7 cellular contexts compared by ENCODE assay signal in genomic region chr10:102644066-102644645, GRCh38. TPM values are rescaled to one million over a fixed set of nuclear protein-coding genes. Genes with fewer than 3 reads are reported as not detected.
DNase-seq lines count a peak whose midpoint lies in the region; ATAC-seq and TF ChIP-seq lines count a peak whose summit lies in the region.

Gene TRIM8 (plus strand): TSS chr10:102644479. CDS start chr10:102644618, 139 bp downstream.

- H3K4me3 ChIP-seq in esophagus (ENCODE audit: low read depth in 1 of 2, low read length in 2 of 2): peak within 1 kb of the TSS; percentile 73 to 84
- H3K4me3 ChIP-seq in thoracic aorta: peak within 1 kb of the TSS; percentile 96

- WGBS in esophagus, 2 donors: 0 to 1% methylated on average over 41 to 80 of the region's 80 CpGs

- peak within 1 kb of the TSS; percentile 94 to 97 for H3K27ac ChIP-seq in esophagus (ENCODE audit: low read depth in 2 of 2, low read length in 1 of 2)
- H3K27ac ChIP-seq in thoracic aorta: peak within 1 kb of the TSS; percentile 99 to 100

- H3K27me3 ChIP-seq in esophagus (ENCODE audit: control insufficient read depth in 1 of 2, insufficient read depth in 2 of 2, low read length in 2 of 2): no peaks in the 10 kb centered on the region
- H3K27me3 ChIP-seq in thoracic aorta (replicated peaks; ENCODE audit: insufficient read depth): no peaks in the 10 kb centered on the region

- H3K4me1 ChIP-seq in esophagus (ENCODE audit: control insufficient read depth in 2 of 2, insufficient read depth in 2 of 2, low read length in 1 of 2) (peaks cover 16 to 29% of the 10 kb centered on the region in 2 donors), thoracic aorta (ENCODE audit: control insufficient read depth in 1 of 2, low read depth in 2 of 2) (peaks cover 29% of the 10 kb centered on the region in 2 donors)

- peak within 1 kb of the TSS; percentile 92 to 99 (median 97) for H3K27ac Mint-ChIP-seq in naive thymus-derived CD8-positive, alpha-beta T cell

- POLR2A ChIA-PET in naive thymus-derived CD8-positive, alpha-beta T cell (lab: Charles Lee): interaction anchor here (0.6 to 15.9 kb wide), 27 partner anchors 9 to 549 kb away, joined by 3 to 624 read pairs (median 6); partner anchors contain the start of genes ACTR1A, ARL3, C10orf95 and CNNM2

- H3K9me3 Mint-ChIP-seq in naive thymus-derived CD8-positive, alpha-beta T cell: no peaks in the 10 kb centered on the region

- no peak for TF ChIP-seq CTCF in thoracic aorta (IDR thresholded peaks at IDR 0.05)

- H3K36me3 ChIP-seq in esophagus (ENCODE audit: control insufficient read depth in 2 of 2, insufficient read depth in 2 of 2, low read length in 1 of 2) (peaks cover 0 to 7% of the 10 kb centered on the region in 2 donors), thoracic aorta (no peaks in the 10 kb centered on the region)

- peak within 1 kb of the TSS; percentile 92 to 99 (median 98) for H3K4me3 Mint-ChIP-seq in naive thymus-derived CD8-positive, alpha-beta T cell

- peaks cover 35 to 39% (median 36%) of the 10 kb centered on the region in 4 donors for H3K4me1 Mint-ChIP-seq in naive thymus-derived CD8-positive, alpha-beta T cell

- H3K9me3 ChIP-seq in esophagus (ENCODE audit: control insufficient read depth in 2 of 2, insufficient read depth in 1 of 2, low read depth in 1 of 2, low read length in 1 of 2) (no peaks in the 10 kb centered on the region), thoracic aorta (no peaks in the 10 kb centered on the region)

- H3K27me3 Mint-ChIP-seq in naive thymus-derived CD8-positive, alpha-beta T cell: no peaks in the 10 kb centered on the region

- ATAC-seq in GM19023 (IDR thresholded peaks at IDR 0.05; ENCODE audit: unreplicated experiment) (peak; percentile 14), thoracic aorta (ENCODE audit: insufficient number of reproducible peaks, low FRiP score, low read depth) (no peak), GM19463 (IDR thresholded peaks at IDR 0.05; ENCODE audit: unreplicated experiment) (no peak)
- ATAC-seq in naive thymus-derived CD8-positive, alpha-beta T cell: peak in 1 of 2 donors; percentile 7

- peaks cover 0 to 3% (median 0%) of the 10 kb centered on the region in 3 donors for H3K36me3 Mint-ChIP-seq in naive thymus-derived CD8-positive, alpha-beta T cell

- peak; percentile 18 for DNase-seq in NCI-H2171 (lab: John Stamatoyannopoulos, UW)
- peak; percentile 63 for DNase-seq in activated T-cell treated with anti-CD3 and anti-CD28 coated beads for 48 hours (ENCODE audit: low read depth)
- DNase-seq in naive thymus-derived CD8-positive, alpha-beta T cell: peak in 9 of 10 donors; percentile 26 to 73 (median 55)
- no peak for DNase-seq in thoracic aorta (ENCODE audit: low spot score)

RNA-seq across cellular contexts. Expression of gene TRIM8, which starts in this region (rescaled TPM):
- polyA plus RNA-seq in esophagus: 10 to 100 TPM; 26.4 to 33.3 TPM
- 10 to 100 TPM; 61.4 to 67.3 TPM for total RNA-seq in naive thymus-derived CD8-positive, alpha-beta T cell
- 10 to 100 TPM; 27.5 to 53.2 (median 34.7) TPM for polyA plus RNA-seq in naive thymus-derived CD8-positive, alpha-beta T cell
- total RNA-seq in thoracic aorta: 100 to 1,000 TPM; 154 to 192 TPM
